In genomic region chr4:77865259-77865658, GRCh38 we compare ENCODE assay signal across 15 cellular contexts.
"Had no signal": no experiment of that assay in that cellular context is flagged by ENCODE, and none has a peak within 500 bp of the region (broad histone marks: within the 10 kb centered on the region; RNA-seq: fewer than 3 reads in every experiment).

No MANE protein-coding gene starts in this region.

- H3K36me3 ChIP-seq: ascending aorta, colonic mucosa had no signal

- DNase-seq: activated CD4-positive, CD25-positive, alpha-beta regulatory T cell; colonic mucosa; effector CD4-positive, alpha-beta T cell; foreskin melanocyte; head of caudate nucleus; left cardiac atrium; lower lobe of right lung; naive B cell; psoas muscle; stimulated activated CD4-positive, alpha-beta T cell treated with anti-CD3 and anti-CD28 coated beads, Interleukin-2, amount 100 ng/mL, for 24 hours; stimulated activated naive CD4-positive, alpha-beta T cell treated with Interleukin-2 at 50 U/mL for 16 hours; upper lobe of left lung had no signal

- ATAC-seq: left cardiac atrium, lower lobe of right lung, psoas muscle, sciatic nerve, SK-N-SH treated with all-trans-retinoic acid at 6 μM for 48 hours had no signal

- H3K4me3 ChIP-seq: ascending aorta, colonic mucosa, lower lobe of right lung, psoas muscle, upper lobe of left lung had no signal

- H3K9me3 ChIP-seq: ascending aorta, colonic mucosa, lower lobe of right lung, psoas muscle, upper lobe of left lung had no signal

- H3K9me3 Mint-ChIP-seq: naive B cell had no signal

- H3K4me1 ChIP-seq: colonic mucosa had no signal

- H3K27ac ChIP-seq: ascending aorta, colonic mucosa, lower lobe of right lung, psoas muscle, upper lobe of left lung had no signal

- H3K27me3 ChIP-seq: ascending aorta, colonic mucosa, upper lobe of left lung had no signal
